ENCODE assay signal across 1 cellular context in genomic region chr19:50870417-50871089, GRCh38.
TF ChIP-seq lines count a peak whose summit lies in the region.

No MANE protein-coding gene starts in this region.

TF ChIP-seq in K562, 482 proteins besides CTCF, POLR2A, EP300 and RAD21 (continued from another document and continues in another):
- TF ChIP-seq CLOCK (CRISPR knock-in tag; IDR thresholded peaks at IDR 0.05; ENCODE audit: borderline replicate concordance): no peak
- no peak for TF ChIP-seq ZNF507 (tag; conservative IDR thresholded peaks at IDR 0.05)
- no peak for TF ChIP-seq TCFL5 (CRISPR knock-in tag; conservative IDR thresholded peaks at IDR 0.05)
- no peak for TF ChIP-seq ZNF232 (CRISPR knock-in tag; IDR thresholded peaks at IDR 0.05)
- TF ChIP-seq POLR2H (tag; IDR thresholded peaks at IDR 0.05; ENCODE audit: low read depth): no peak
- no peak for TF ChIP-seq HEY1 (CRISPR knock-in tag; IDR thresholded peaks at IDR 0.05; ENCODE audit: borderline replicate concordance)
- TF ChIP-seq ZNF449 (CRISPR knock-in tag; IDR thresholded peaks at IDR 0.05): no peak
- TF ChIP-seq MAFF (IDR thresholded peaks at IDR 0.05; ENCODE audit: low read length): no peak
- TF ChIP-seq, protein P1, sequence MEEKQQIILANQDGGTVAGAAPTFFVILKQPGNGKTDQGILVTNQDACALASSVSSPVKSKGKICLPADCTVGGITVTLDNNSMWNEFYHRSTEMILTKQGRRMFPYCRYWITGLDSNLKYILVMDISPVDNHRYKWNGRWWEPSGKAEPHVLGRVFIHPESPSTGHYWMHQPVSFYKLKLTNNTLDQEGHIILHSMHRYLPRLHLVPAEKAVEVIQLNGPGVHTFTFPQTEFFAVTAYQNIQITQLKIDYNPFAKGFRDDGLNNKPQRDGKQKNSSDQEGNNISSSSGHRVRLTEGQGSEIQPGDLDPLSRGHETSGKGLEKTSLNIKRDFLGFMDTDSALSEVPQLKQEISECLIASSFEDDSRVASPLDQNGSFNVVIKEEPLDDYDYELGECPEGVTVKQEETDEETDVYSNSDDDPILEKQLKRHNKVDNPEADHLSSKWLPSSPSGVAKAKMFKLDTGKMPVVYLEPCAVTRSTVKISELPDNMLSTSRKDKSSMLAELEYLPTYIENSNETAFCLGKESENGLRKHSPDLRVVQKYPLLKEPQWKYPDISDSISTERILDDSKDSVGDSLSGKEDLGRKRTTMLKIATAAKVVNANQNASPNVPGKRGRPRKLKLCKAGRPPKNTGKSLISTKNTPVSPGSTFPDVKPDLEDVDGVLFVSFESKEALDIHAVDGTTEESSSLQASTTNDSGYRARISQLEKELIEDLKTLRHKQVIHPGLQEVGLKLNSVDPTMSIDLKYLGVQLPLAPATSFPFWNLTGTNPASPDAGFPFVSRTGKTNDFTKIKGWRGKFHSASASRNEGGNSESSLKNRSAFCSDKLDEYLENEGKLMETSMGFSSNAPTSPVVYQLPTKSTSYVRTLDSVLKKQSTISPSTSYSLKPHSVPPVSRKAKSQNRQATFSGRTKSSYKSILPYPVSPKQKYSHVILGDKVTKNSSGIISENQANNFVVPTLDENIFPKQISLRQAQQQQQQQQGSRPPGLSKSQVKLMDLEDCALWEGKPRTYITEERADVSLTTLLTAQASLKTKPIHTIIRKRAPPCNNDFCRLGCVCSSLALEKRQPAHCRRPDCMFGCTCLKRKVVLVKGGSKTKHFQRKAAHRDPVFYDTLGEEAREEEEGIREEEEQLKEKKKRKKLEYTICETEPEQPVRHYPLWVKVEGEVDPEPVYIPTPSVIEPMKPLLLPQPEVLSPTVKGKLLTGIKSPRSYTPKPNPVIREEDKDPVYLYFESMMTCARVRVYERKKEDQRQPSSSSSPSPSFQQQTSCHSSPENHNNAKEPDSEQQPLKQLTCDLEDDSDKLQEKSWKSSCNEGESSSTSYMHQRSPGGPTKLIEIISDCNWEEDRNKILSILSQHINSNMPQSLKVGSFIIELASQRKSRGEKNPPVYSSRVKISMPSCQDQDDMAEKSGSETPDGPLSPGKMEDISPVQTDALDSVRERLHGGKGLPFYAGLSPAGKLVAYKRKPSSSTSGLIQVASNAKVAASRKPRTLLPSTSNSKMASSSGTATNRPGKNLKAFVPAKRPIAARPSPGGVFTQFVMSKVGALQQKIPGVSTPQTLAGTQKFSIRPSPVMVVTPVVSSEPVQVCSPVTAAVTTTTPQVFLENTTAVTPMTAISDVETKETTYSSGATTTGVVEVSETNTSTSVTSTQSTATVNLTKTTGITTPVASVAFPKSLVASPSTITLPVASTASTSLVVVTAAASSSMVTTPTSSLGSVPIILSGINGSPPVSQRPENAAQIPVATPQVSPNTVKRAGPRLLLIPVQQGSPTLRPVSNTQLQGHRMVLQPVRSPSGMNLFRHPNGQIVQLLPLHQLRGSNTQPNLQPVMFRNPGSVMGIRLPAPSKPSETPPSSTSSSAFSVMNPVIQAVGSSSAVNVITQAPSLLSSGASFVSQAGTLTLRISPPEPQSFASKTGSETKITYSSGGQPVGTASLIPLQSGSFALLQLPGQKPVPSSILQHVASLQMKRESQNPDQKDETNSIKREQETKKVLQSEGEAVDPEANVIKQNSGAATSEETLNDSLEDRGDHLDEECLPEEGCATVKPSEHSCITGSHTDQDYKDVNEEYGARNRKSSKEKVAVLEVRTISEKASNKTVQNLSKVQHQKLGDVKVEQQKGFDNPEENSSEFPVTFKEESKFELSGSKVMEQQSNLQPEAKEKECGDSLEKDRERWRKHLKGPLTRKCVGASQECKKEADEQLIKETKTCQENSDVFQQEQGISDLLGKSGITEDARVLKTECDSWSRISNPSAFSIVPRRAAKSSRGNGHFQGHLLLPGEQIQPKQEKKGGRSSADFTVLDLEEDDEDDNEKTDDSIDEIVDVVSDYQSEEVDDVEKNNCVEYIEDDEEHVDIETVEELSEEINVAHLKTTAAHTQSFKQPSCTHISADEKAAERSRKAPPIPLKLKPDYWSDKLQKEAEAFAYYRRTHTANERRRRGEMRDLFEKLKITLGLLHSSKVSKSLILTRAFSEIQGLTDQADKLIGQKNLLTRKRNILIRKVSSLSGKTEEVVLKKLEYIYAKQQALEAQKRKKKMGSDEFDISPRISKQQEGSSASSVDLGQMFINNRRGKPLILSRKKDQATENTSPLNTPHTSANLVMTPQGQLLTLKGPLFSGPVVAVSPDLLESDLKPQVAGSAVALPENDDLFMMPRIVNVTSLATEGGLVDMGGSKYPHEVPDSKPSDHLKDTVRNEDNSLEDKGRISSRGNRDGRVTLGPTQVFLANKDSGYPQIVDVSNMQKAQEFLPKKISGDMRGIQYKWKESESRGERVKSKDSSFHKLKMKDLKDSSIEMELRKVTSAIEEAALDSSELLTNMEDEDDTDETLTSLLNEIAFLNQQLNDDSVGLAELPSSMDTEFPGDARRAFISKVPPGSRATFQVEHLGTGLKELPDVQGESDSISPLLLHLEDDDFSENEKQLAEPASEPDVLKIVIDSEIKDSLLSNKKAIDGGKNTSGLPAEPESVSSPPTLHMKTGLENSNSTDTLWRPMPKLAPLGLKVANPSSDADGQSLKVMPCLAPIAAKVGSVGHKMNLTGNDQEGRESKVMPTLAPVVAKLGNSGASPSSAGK (IDR thresholded peaks at IDR 0.05): peak; percentile 92
- TF ChIP-seq SPI1 (IDR thresholded peaks at IDR 0.05; ENCODE audit: borderline replicate concordance, low read depth, low read length): no peak
- TF ChIP-seq ZNF445 (CRISPR knock-in tag; IDR thresholded peaks at IDR 0.05; ENCODE audit: low read depth): no peak
- no peak for TF ChIP-seq FOXA3 (CRISPR knock-in tag; conservative IDR thresholded peaks at IDR 0.05 in 1 of 2, IDR thresholded peaks at IDR 0.05 in 1 of 2)
- peak in 1 of 2 experiments; percentile 38; a peak in 2 of 4 replicates for TF ChIP-seq TRIM24 (IDR thresholded peaks at IDR 0.05)
- no peak for TF ChIP-seq ZNF780A (CRISPR knock-in tag; IDR thresholded peaks at IDR 0.05)
- TF ChIP-seq ZFP30 (CRISPR knock-in tag; IDR thresholded peaks at IDR 0.05; ENCODE audit: borderline replicate concordance): no peak
- TF ChIP-seq SMARCB1 (IDR thresholded peaks at IDR 0.05; ENCODE audit: insufficient read length, low read depth): no peak
- no peak for TF ChIP-seq ZNF764 (CRISPR knock-in tag; IDR thresholded peaks at IDR 0.05; ENCODE audit: low read depth)
- peak; percentile 33; the same call in 1 of the 2 replicates for TF ChIP-seq ATF2 (CRISPR knock-in tag; IDR thresholded peaks at IDR 0.05)
- TF ChIP-seq, protein P2, sequence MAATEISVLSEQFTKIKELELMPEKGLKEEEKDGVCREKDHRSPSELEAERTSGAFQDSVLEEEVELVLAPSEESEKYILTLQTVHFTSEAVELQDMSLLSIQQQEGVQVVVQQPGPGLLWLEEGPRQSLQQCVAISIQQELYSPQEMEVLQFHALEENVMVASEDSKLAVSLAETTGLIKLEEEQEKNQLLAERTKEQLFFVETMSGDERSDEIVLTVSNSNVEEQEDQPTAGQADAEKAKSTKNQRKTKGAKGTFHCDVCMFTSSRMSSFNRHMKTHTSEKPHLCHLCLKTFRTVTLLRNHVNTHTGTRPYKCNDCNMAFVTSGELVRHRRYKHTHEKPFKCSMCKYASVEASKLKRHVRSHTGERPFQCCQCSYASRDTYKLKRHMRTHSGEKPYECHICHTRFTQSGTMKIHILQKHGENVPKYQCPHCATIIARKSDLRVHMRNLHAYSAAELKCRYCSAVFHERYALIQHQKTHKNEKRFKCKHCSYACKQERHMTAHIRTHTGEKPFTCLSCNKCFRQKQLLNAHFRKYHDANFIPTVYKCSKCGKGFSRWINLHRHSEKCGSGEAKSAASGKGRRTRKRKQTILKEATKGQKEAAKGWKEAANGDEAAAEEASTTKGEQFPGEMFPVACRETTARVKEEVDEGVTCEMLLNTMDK (IDR thresholded peaks at IDR 0.05; ENCODE audit: borderline replicate concordance, insufficient read depth, low read depth, low read length, poor library complexity, severe bottlenecking): peak; percentile 98
- no peak for TF ChIP-seq FOS (IDR thresholded peaks at IDR 0.05; ENCODE audit: extremely low read depth, insufficient read length)
- TF ChIP-seq SETDB1 (IDR thresholded peaks at IDR 0.05; ENCODE audit: low read length): no peak
- TF ChIP-seq ETS2 (tag; IDR thresholded peaks at IDR 0.05; ENCODE audit: borderline replicate concordance, poor library complexity, severe bottlenecking): no peak
- peak; percentile 67; the same call in 1 of the 2 replicates for TF ChIP-seq ZNF584 (CRISPR knock-in tag; IDR thresholded peaks at IDR 0.05; ENCODE audit: low read depth)
- no peak for TF ChIP-seq ZNF277 (CRISPR knock-in tag; IDR thresholded peaks at IDR 0.05; ENCODE audit: borderline replicate concordance)
- no peak for TF ChIP-seq ZNF561 (CRISPR knock-in tag; conservative IDR thresholded peaks at IDR 0.05)
- no peak for TF ChIP-seq ZSCAN29 (IDR thresholded peaks at IDR 0.05)
- no peak for TF ChIP-seq ZNF668 (CRISPR knock-in tag; IDR thresholded peaks at IDR 0.05)
- TF ChIP-seq NFRKB (IDR thresholded peaks at IDR 0.05; ENCODE audit: low read depth): no peak; the same call in 1 of the 2 replicates
- peak; percentile 79 for TF ChIP-seq ETV1 (tag; conservative IDR thresholded peaks at IDR 0.05; ENCODE audit: low read depth)
- TF ChIP-seq, protein P3, sequence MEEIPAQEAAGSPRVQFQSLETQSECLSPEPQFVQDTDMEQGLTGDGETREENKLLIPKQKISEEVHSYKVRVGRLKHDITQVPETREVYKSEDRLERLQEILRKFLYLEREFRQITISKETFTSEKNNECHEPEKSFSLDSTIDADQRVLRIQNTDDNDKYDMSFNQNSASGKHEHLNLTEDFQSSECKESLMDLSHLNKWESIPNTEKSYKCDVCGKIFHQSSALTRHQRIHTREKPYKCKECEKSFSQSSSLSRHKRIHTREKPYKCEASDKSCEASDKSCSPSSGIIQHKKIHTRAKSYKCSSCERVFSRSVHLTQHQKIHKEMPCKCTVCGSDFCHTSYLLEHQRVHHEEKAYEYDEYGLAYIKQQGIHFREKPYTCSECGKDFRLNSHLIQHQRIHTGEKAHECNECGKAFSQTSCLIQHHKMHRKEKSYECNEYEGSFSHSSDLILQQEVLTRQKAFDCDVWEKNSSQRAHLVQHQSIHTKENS (CRISPR knock-in tag; IDR thresholded peaks at IDR 0.05): no peak
- peak in 1 of 2 experiments; percentile 79; a peak in 2 of 4 replicates for TF ChIP-seq CSDE1 (IDR thresholded peaks at IDR 0.05)
- no peak for TF ChIP-seq CHCHD3 (CRISPR knock-in tag; IDR thresholded peaks at IDR 0.05)
- TF ChIP-seq MTA2 (IDR thresholded peaks at IDR 0.05; ENCODE audit: low read depth): no peak
- no peak for TF ChIP-seq ZNF165 (CRISPR knock-in tag; IDR thresholded peaks at IDR 0.05; ENCODE audit: borderline replicate concordance)
- no peak for TF ChIP-seq ZFPM2 (CRISPR knock-in tag; IDR thresholded peaks at IDR 0.05)
- peak; percentile 93; the same call in 1 of the 2 replicates for TF ChIP-seq FOXK1 (CRISPR knock-in tag; IDR thresholded peaks at IDR 0.05; ENCODE audit: borderline replicate concordance)
- peak in 1 of 2 experiments; percentile 97; a peak in 2 of 3 replicates for TF ChIP-seq CBX3 (IDR thresholded peaks at IDR 0.05; ENCODE audit: borderline replicate concordance in 1 of 2, low read length in 2 of 2)
- TF ChIP-seq NR4A1 (CRISPR knock-in tag; IDR thresholded peaks at IDR 0.05): no peak
- TF ChIP-seq NR4A1 (tag; IDR thresholded peaks at IDR 0.05): 0 out of 2 replicates have a peak, but pooled peaks have one; percentile 73
- TF ChIP-seq TEAD4 (IDR thresholded peaks at IDR 0.05; ENCODE audit: low read length): peak; percentile 55; the same call in 1 of the 2 replicates
- no peak for TF ChIP-seq TEAD4 (CRISPR knock-in tag; IDR thresholded peaks at IDR 0.05; ENCODE audit: borderline replicate concordance)
- no peak for TF ChIP-seq ZBTB17 (CRISPR knock-in tag; IDR thresholded peaks at IDR 0.05)
- no peak for TF ChIP-seq CBFA2T2 (conservative IDR thresholded peaks at IDR 0.05)
- TF ChIP-seq PHF20 (IDR thresholded peaks at IDR 0.05; ENCODE audit: partially characterized antibody): peak; percentile 98
